Comparison of ENCODE assay signal across 22 cellular contexts in genomic region chr9:5140151-5140550, GRCh38. TPM values are rescaled to one million over a fixed set of nuclear protein-coding genes. Genes with fewer than 3 reads are reported as not detected.
"Had no signal": no experiment of that assay in that cellular context is flagged by ENCODE, and none has a peak within 500 bp of the region (broad histone marks: within the 10 kb centered on the region; RNA-seq: fewer than 3 reads in every experiment).

No MANE protein-coding gene starts in this region.

- H3K4me3 Mint-ChIP-seq: activated T-helper 1 cell treated with anti-CD3 and anti-CD28 coated beads, Interleukin-12 subunit alpha, Interleukin-12 subunit beta, Interleukin-2, Interleukin-4 antibody, amounts not matched to agents 30 ng/mL and 10 ng/mL and 1 ng/mL, durations not matched to agents 14 hours and 24 hours and 36 hours; memory B cell; naive thymus-derived CD8-positive, alpha-beta T cell; stimulated activated memory B cell treated with anti-CD40 and anti-IgM and Interleukin-4, amounts not matched to agents 10 μg/mL and 1 μg/mL and 100 μg/mL, for 72 hours; T-cell had no signal

- H3K27me3 ChIP-seq: breast epithelium had no signal

- H2AFZ ChIP-seq: parathyroid adenoma had no signal

- H3K27ac ChIP-seq: breast epithelium, left ventricle myocardium inferior, parathyroid adenoma, SK-N-MC had no signal

- H3K36me3 ChIP-seq: breast epithelium had no signal

- H3K27ac Mint-ChIP-seq: activated T-helper 1 cell treated with anti-CD3 and anti-CD28 coated beads, Interleukin-12 subunit alpha, Interleukin-12 subunit beta, Interleukin-2, Interleukin-4 antibody, amounts not matched to agents 30 ng/mL and 10 ng/mL and 1 ng/mL, durations not matched to agents 14 hours and 24 hours and 36 hours; memory B cell; naive thymus-derived CD8-positive, alpha-beta T cell; stimulated activated memory B cell treated with anti-CD40 and anti-IgM and Interleukin-4, amounts not matched to agents 10 μg/mL and 1 μg/mL and 100 μg/mL, for 72 hours; T-cell had no signal

- DNase-seq: activated CD4-positive, alpha-beta T cell treated with anti-CD3 and anti-CD28 coated beads for 4 hours; activated CD8-positive, alpha-beta memory T cell treated with anti-CD3 and anti-CD28 coated beads, Interleukin-2, amount 50 U/mL, for 48 hours; activated naive CD4-positive, alpha-beta T cell; aorta; left ventricle myocardium inferior; naive thymus-derived CD8-positive, alpha-beta T cell; stimulated activated CD4-positive, alpha-beta T cell treated with anti-CD3 and anti-CD28 coated beads, Interleukin-12 subunit alpha, Interleukin-12 subunit beta, amount 100 ng/mL, for 4 hours; stimulated activated CD4-positive, alpha-beta T cell treated with anti-CD3 and anti-CD28 coated beads, Interleukin-2, amount 100 ng/mL, for 24 hours; T-cell; T-helper 9 cell; trophoblast cell had no signal

- H3K9ac ChIP-seq: parathyroid adenoma had no signal

- H3K27me3 Mint-ChIP-seq: memory B cell; naive thymus-derived CD8-positive, alpha-beta T cell; stimulated activated memory B cell treated with anti-CD40 and anti-IgM and Interleukin-4, amounts not matched to agents 10 μg/mL and 1 μg/mL and 100 μg/mL, for 72 hours; T-cell had no signal

- H3K4me1 ChIP-seq: breast epithelium, left ventricle myocardium inferior, parathyroid adenoma had no signal

- H3K4me3 ChIP-seq: breast epithelium, left ventricle myocardium inferior, SK-N-MC had no signal

- ATAC-seq: naive thymus-derived CD8-positive, alpha-beta T cell; stimulated activated memory B cell treated with anti-CD40 and anti-IgM and Interleukin-4, amounts not matched to agents 10 μg/mL and 1 μg/mL and 100 μg/mL, for 72 hours; T-cell had no signal

- H3K79me2 ChIP-seq: parathyroid adenoma had no signal

- H3K4me1 Mint-ChIP-seq: memory B cell; stimulated activated memory B cell treated with anti-CD40 and anti-IgM and Interleukin-4, amounts not matched to agents 10 μg/mL and 1 μg/mL and 100 μg/mL, for 72 hours; T-cell had no signal

RNA-seq across cellular contexts. Expression of gene INSL6, which starts 45.3 kb away (rescaled TPM):
- total RNA-seq: activated T-helper 1 cell treated with anti-CD3 and anti-CD28 coated beads, Interleukin-12 subunit alpha, Interleukin-12 subunit beta, Interleukin-2, Interleukin-4 antibody, amounts not matched to agents 30 ng/mL and 10 ng/mL and 1 ng/mL, durations not matched to agents 14 hours and 24 hours and 36 hours; aorta; breast epithelium; chondrocyte; dermis microvascular lymphatic vessel endothelial cell; epithelial cell of proximal tubule; left ventricle myocardium inferior; mucosa of gallbladder; naive thymus-derived CD8-positive, alpha-beta T cell; T-cell had no signal
- polyA plus RNA-seq: aorta; keratinocyte; naive thymus-derived CD8-positive, alpha-beta T cell had no signal
